10 cellular contexts compared by ENCODE assay signal in genomic region chr7:16755397-16755796, GRCh38. TPM values are rescaled to one million over a fixed set of nuclear protein-coding genes. Genes with fewer than 3 reads are reported as not detected.
DNase-seq lines count a peak whose midpoint lies in the region; ATAC-seq, FAIRE-seq and TF ChIP-seq lines count a peak whose summit lies in the region.
"Had no signal": no experiment of that assay in that cellular context is flagged by ENCODE, and none has a peak within 500 bp of the region (broad histone marks: within the 10 kb centered on the region; RNA-seq: fewer than 3 reads in every experiment).

No MANE protein-coding gene starts in this region.

- no peaks in the 10 kb centered on the region for H3K9me3 ChIP-seq in keratinocyte (ENCODE audit: control insufficient read depth, low read depth, low read length)
- no peaks in the 10 kb centered on the region for H3K9me3 ChIP-seq in stomach

- H3K36me3 Mint-ChIP-seq in activated naive CD8-positive, alpha-beta T cell: peaks cover 2% of the 10 kb centered on the region
- H3K36me3 Mint-ChIP-seq in activated naive CD8-positive, alpha-beta T cell treated with anti-CD3 and anti-CD28 coated beads for 36 hours: no peaks in the 10 kb centered on the region
- no peaks in the 10 kb centered on the region for H3K36me3 Mint-ChIP-seq in T-cell

- H3K79me2 ChIP-seq in keratinocyte (ENCODE audit: control insufficient read depth, insufficient read depth, low read length): no peaks in the 10 kb centered on the region

- dilution Hi-C loops in keratinocyte (cut with MboI; ENCODE audit: extremely low pct_ligation_motif_present, low sequenced_read_pairs): no loop called here

- H3K4me3 ChIP-seq in keratinocyte (ENCODE audit: control insufficient read depth in 2 of 3, extremely low read depth in 1 of 3, insufficient read depth in 2 of 3, low read depth in 1 of 3, low read length in 3 of 3) (peak overlapping the region in 2 of 3 experiments; percentile 74 to 84), stomach (peak overlapping the region in 3 of 4 donors; percentile 59 to 93 (median 74))

- no peak for TF ChIP-seq CTCF in keratinocyte (optimal IDR thresholded peaks at IDR 0.05 in 1 of 3, IDR thresholded peaks at IDR 0.05 in 1 of 3, conservative IDR thresholded peaks at IDR 0.05 in 1 of 3; ENCODE audit: extremely low read depth in 1 of 3, insufficient read depth in 2 of 3, low read length in 3 of 3)
- TF ChIP-seq CTCF in stomach (IDR thresholded peaks at IDR 0.05): no peak

- peak overlapping the region; percentile 86 for H3K4me3 Mint-ChIP-seq in activated naive CD8-positive, alpha-beta T cell
- H3K4me3 Mint-ChIP-seq in activated naive CD8-positive, alpha-beta T cell treated with anti-CD3 and anti-CD28 coated beads for 36 hours: no peak overlapping the region
- H3K4me3 Mint-ChIP-seq in T-cell: peak overlapping the region in 2 of 3 donors; percentile 77 to 86

- peaks cover 15% of the 10 kb centered on the region for H3K27me3 Mint-ChIP-seq in activated naive CD8-positive, alpha-beta T cell
- peaks cover 43% of the 10 kb centered on the region for H3K27me3 Mint-ChIP-seq in activated naive CD8-positive, alpha-beta T cell treated with anti-CD3 and anti-CD28 coated beads for 36 hours
- H3K27me3 Mint-ChIP-seq in T-cell: peaks cover 23% of the 10 kb centered on the region in 2 donors

- no peak for TF ChIP-seq POLR2A in stomach (IDR thresholded peaks at IDR 0.05)

- H3K9ac ChIP-seq in keratinocyte (ENCODE audit: control insufficient read depth, extremely low read depth, insufficient read depth, low read length): no peak overlapping the region

- POLR2A ChIA-PET in T-cell (lab: Charles Lee): interaction anchor here in 1 of 2 donors (0.7 kb wide), 1 partner anchor 127 kb away, joined by 3 read pairs; no protein-coding TSS in a partner anchor

- CTCF ChIA-PET in T-cell (lab: Charles Lee): no interaction called here

- H3K9me1 ChIP-seq in keratinocyte (ENCODE audit: control insufficient read depth, extremely low read depth, insufficient read depth, low read length): no peaks in the 10 kb centered on the region

- H4K20me1 ChIP-seq in keratinocyte (ENCODE audit: control insufficient read depth, extremely low read depth, insufficient read depth, low read length): no peaks in the 10 kb centered on the region

- no peak overlapping the region for H3K27ac Mint-ChIP-seq in activated naive CD8-positive, alpha-beta T cell
- H3K27ac Mint-ChIP-seq in activated naive CD8-positive, alpha-beta T cell treated with anti-CD3 and anti-CD28 coated beads for 36 hours: no peak overlapping the region
- no peak overlapping the region for H3K27ac Mint-ChIP-seq in T-cell

- peaks cover 14% of the 10 kb centered on the region for H3K4me1 ChIP-seq in keratinocyte (ENCODE audit: control insufficient read depth, extremely low read depth, insufficient read depth, low read length)
- H3K4me1 ChIP-seq in stomach: peaks cover 0 to 30% (median 13%) of the 10 kb centered on the region in 4 donors

- H3K27ac ChIP-seq in keratinocyte (ENCODE audit: control insufficient read depth, insufficient read depth, low read length): no peak overlapping the region
- peak overlapping the region in 4 of 5 donors; percentile 78 to 85 (median 82) for H3K27ac ChIP-seq in stomach

- H3K27me3 ChIP-seq in keratinocyte (ENCODE audit: control insufficient read depth, extremely low read depth, insufficient read depth, low read length): no peaks in the 10 kb centered on the region
- H3K27me3 ChIP-seq in stomach: peaks cover 0 to 5% (median 0%) of the 10 kb centered on the region in 3 donors

- intact Hi-C loops in stomach (cut with DNase I; ENCODE audit: low total_unique reads): no loop called here

- H3K9me3 Mint-ChIP-seq in activated naive CD8-positive, alpha-beta T cell (ENCODE audit: low read depth): no peaks in the 10 kb centered on the region
- no peaks in the 10 kb centered on the region for H3K9me3 Mint-ChIP-seq in activated naive CD8-positive, alpha-beta T cell treated with anti-CD3 and anti-CD28 coated beads for 36 hours
- H3K9me3 Mint-ChIP-seq in T-cell: no peaks in the 10 kb centered on the region

- no peak for FAIRE-seq in keratinocyte (lab: Jason Lieb, UNC)
- FAIRE-seq: kidney had no signal

- no peak for ATAC-seq in T-cell (replicated peaks in 1 of 4)
- no peak for ATAC-seq in HG02884 (IDR thresholded peaks at IDR 0.05; ENCODE audit: unreplicated experiment)

- DNase-seq in activated naive CD8-positive, alpha-beta T cell treated with anti-CD3 and anti-CD28 coated beads for 36 hours: no peak
- DNase-seq in T-cell (no peak), keratinocyte (ENCODE audit: low read depth, low spot score) (no peak), stomach (no peak), NCI-H1092 treated with DMSO at 0.1 percent for 48 hours (lab: John Stamatoyannopoulos, UW) (no peak), UCSD-AML1 (lab: John Stamatoyannopoulos, UW; ENCODE audit: unreplicated experiment) (no peak)
- DNase-seq: dermis blood vessel endothelial cell, kidney had no signal

- TF ChIP-seq EP300 in stomach (IDR thresholded peaks at IDR 0.05): no peak

- H3K36me3 ChIP-seq in keratinocyte (ENCODE audit: control insufficient read depth in 2 of 2, extremely low read depth in 1 of 2, insufficient read depth in 2 of 2, low read length in 2 of 2) (no peaks in the 10 kb centered on the region), stomach (no peaks in the 10 kb centered on the region)

- peak overlapping the region; percentile 96 for H3K4me2 ChIP-seq in keratinocyte (ENCODE audit: control insufficient read depth, extremely low read depth, insufficient read depth, low read depth, low read length)

- peak overlapping the region; percentile 96 for H2AFZ ChIP-seq in keratinocyte (ENCODE audit: control insufficient read depth, low read length)

- H3K4me1 Mint-ChIP-seq in activated naive CD8-positive, alpha-beta T cell (ENCODE audit: low read depth): peaks cover 11% of the 10 kb centered on the region
- peaks cover 10% of the 10 kb centered on the region for H3K4me1 Mint-ChIP-seq in activated naive CD8-positive, alpha-beta T cell treated with anti-CD3 and anti-CD28 coated beads for 36 hours
- peaks cover 10 to 18% (median 10%) of the 10 kb centered on the region in 3 donors for H3K4me1 Mint-ChIP-seq in T-cell

RNA-seq across cellular contexts. Expression of gene TSPAN13, which starts 1.8 kb away (rescaled TPM):
- 1 to 10 TPM; 1.1 to 1.4 TPM for total RNA-seq in activated naive CD8-positive, alpha-beta T cell treated with anti-CD3 and anti-CD28 coated beads for 36 hours
- total RNA-seq in T-cell (1 to 10 TPM in 2 of 5 donors, under 1 TPM in 3; 0.73 to 2.0 (median 0.98) TPM), stomach (10 to 100 TPM in 4 of 5 donors, 1 to 10 TPM in 1; 3.6 to 74.5 (median 50.0) TPM)
- polyA plus RNA-seq in keratinocyte (11.2 to 21.6 TPM (median 18.0 TPM) in 3 replicates), stomach (10 to 100 TPM; 27.5 to 41.5 (median 29.4) TPM)
- 4.7 TPM for polyA plus RNA-seq in keratinocyte (2011; ENCODE audit: low read depth)
- 12.7 and 17.1 TPM in 2 replicates for polyA plus RNA-seq in keratinocyte (2011; cell fraction: cytosol; rRNA removed)
- polyA plus RNA-seq in keratinocyte (2011; cell fraction: nucleus; rRNA removed): 8.8 and 13.8 TPM in 2 replicates
- polyA plus RNA-seq in keratinocyte (2012; ENCODE audit: low replicate concordance): 7.9 and 16.0 TPM in 2 replicates
- 3.9 to 9.8 TPM (median 6.2 TPM) in 3 replicates for polyA minus RNA-seq in keratinocyte
- polyA minus RNA-seq in keratinocyte (2011; cell fraction: cytosol; rRNA and poly(A)+ RNA removed): 12.7 TPM
- 4.4 and 5.4 TPM in 2 replicates for polyA minus RNA-seq in keratinocyte (2011; cell fraction: nucleus; rRNA and poly(A)+ RNA removed)

RNA-seq across cellular contexts. Expression of gene AGR2, which starts 49.4 kb away (rescaled TPM):
- not detected for total RNA-seq in activated naive CD8-positive, alpha-beta T cell treated with anti-CD3 and anti-CD28 coated beads for 36 hours
- 1 to 10 TPM in 3 of 5 donors, not detected in 2; 1.4 to 3.0 (median 2.5) TPM for total RNA-seq in T-cell
- 1.5 to 2.4 TPM (median 2.3 TPM) in 3 replicates for polyA plus RNA-seq in keratinocyte
- 1.4 TPM for polyA plus RNA-seq in keratinocyte (2011; ENCODE audit: low read depth)
- 1.1 and 1.2 TPM in 2 replicates for polyA plus RNA-seq in keratinocyte (2011; cell fraction: cytosol; rRNA removed)
- 1.2 and 1.5 TPM in 2 replicates for polyA plus RNA-seq in keratinocyte (2011; cell fraction: nucleus; rRNA removed)
- 0.30 and 0.91 TPM in 2 replicates for polyA plus RNA-seq in keratinocyte (2012; ENCODE audit: low replicate concordance)
- 0.59 to 0.96 TPM in 2 of 3 replicates, not detected in the other for polyA minus RNA-seq in keratinocyte
- polyA minus RNA-seq in keratinocyte (2011; cell fraction: cytosol; rRNA and poly(A)+ RNA removed): not detected
- polyA minus RNA-seq in keratinocyte (2011; cell fraction: nucleus; rRNA and poly(A)+ RNA removed): not detected in 2 replicates
- total RNA-seq in stomach: 1,000 to 10,000 TPM in 1 of 5 donors, 100 to 1,000 TPM in 3, 10 to 100 TPM in 1; 32.1 to 2,927 (median 145) TPM
- 100 to 1,000 TPM; 122 to 625 (median 228) TPM for polyA plus RNA-seq in stomach

Comparison
In these comparisons a context has a peak if more than half of its experiments do, and no peak if none do; other contexts are left out.
1. RNA of gene AGR2, which starts 49.4 kb away (total RNA-seq): 32.1 to 2,927 TPM in stomach; 1.4 to 3.0 TPM in T-cell and not detected in activated naive CD8-positive, alpha-beta T cell treated with anti-CD3 and anti-CD28 coated beads for 36 hours; every median in the first group is over 4 times any median in the second.